In the genomic region with DNA sequence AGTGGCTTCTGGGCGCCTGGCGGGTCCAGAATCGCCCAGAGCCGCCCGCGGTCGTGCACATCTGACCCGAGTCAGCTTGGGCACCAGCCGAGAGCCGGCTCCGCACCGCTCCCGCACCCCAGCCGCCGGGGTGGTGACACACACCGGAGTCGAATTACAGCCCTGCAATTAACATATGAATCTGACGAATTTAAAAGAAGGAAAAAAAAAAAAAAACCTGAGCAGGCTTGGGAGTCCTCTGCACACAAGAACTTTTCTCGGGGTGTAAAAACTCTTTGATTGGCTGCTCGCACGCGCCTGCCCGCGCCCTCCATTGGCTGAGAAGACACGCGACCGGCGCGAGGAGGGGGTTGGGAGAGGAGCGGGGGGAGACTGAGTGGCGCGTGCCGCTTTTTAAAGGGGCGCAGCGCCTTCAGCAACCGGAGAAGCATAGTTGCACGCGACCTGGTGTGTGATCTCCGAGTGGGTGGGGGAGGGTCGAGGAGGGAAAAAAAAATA, we compare ENCODE assay signal across 8 cellular contexts. TPM values are rescaled to one million over a fixed set of nuclear protein-coding genes. Genes with fewer than 3 reads are reported as not detected.
DNase-seq lines count a peak whose midpoint lies in the region; ATAC-seq and TF ChIP-seq lines count a peak whose summit lies in the region.

A gene with protein sequence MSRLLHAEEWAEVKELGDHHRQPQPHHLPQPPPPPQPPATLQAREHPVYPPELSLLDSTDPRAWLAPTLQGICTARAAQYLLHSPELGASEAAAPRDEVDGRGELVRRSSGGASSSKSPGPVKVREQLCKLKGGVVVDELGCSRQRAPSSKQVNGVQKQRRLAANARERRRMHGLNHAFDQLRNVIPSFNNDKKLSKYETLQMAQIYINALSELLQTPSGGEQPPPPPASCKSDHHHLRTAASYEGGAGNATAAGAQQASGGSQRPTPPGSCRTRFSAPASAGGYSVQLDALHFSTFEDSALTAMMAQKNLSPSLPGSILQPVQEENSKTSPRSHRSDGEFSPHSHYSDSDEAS (plus strand): TSS at position 422 of the 498 bp plus-strand sequence. CDS start 174 bp downstream, outside the sequence.

- TF ChIP-seq CTCF in SK-N-SH (IDR thresholded peaks at IDR 0.05) = no peak
- TF ChIP-seq CTCF in fibroblast of the aortic adventitia (IDR thresholded peaks at IDR 0.05; ENCODE audit: insufficient read depth, low read length) = no peak
- TF ChIP-seq CTCF in psoas muscle (IDR thresholded peaks at IDR 0.05) = no peak

- peak within 1 kb of the TSS; percentile 81 for H3K4me2 ChIP-seq in SK-N-SH

- peak within 1 kb of the TSS; percentile 43 to 59 for H3K4me3 ChIP-seq in SK-N-SH (ENCODE audit: low read depth in 2 of 2, low read length in 1 of 2)
- H3K4me3 ChIP-seq in fibroblast of the aortic adventitia (ENCODE audit: low read depth, low read length) = peak within 1 kb of the TSS; percentile 14
- H3K4me3 ChIP-seq in psoas muscle = peak within 1 kb of the TSS; percentile 48

- WGBS in SK-N-SH (ENCODE audit: low lambda C conversion rate) = 2% methylated on average over 35 of the region's 40 CpGs
- WGBS in psoas muscle, 3 donors = 0 to 1% (median 1%) methylated on average over 40 of the region's 40 CpGs

- H3K4me1 ChIP-seq in SK-N-SH (ENCODE audit: control insufficient read depth in 1 of 2, insufficient read depth in 2 of 2, low read depth in 1 of 2, low read length in 1 of 2) (peaks cover 0 to 18% of the 10 kb centered on the region in 2 experiments; a peak in 1 of 4 replicates), psoas muscle (peaks cover 4% of the 10 kb centered on the region)

- no peaks in the 10 kb centered on the region for H4K20me1 ChIP-seq in SK-N-SH (ENCODE audit: insufficient read depth)

- peaks cover 58% of the 10 kb centered on the region for H3K27me3 ChIP-seq in SK-N-SH (ENCODE audit: insufficient read depth)
- H3K27me3 ChIP-seq in psoas muscle (ENCODE audit: insufficient read depth in 3 of 3, low read length in 2 of 3) = peaks cover 9 to 88% (median 27%) of the 10 kb centered on the region in 3 donors

- no peak for TF ChIP-seq EP300 in SK-N-SH (IDR thresholded peaks at IDR 0.05; ENCODE audit: borderline replicate concordance in 1 of 2, low read depth in 1 of 2, low read length in 1 of 2)

- CTCF ChIA-PET in activated CD8-positive, alpha-beta memory T cell treated with anti-CD3 and anti-CD28 coated beads, Interleukin-2, amount 10 ng/mL, durations not matched to agents 7 days and 5 days (lab: Charles Lee) = no interaction called here
- CTCF ChIA-PET in SK-N-SH (lab: Yijun Ruan, JAX) = interaction anchor here (0.6 to 1.6 kb wide), 6 partner anchors 9 to 305 kb away, joined by 3 to 4 read pairs (median 3); no protein-coding TSS in a partner anchor

- intact Hi-C loops in psoas muscle (cut with DNase I) = no loop called here

- no peaks in the 10 kb centered on the region for H3K9me3 Mint-ChIP-seq in activated CD8-positive, alpha-beta memory T cell treated with anti-CD3 and anti-CD28 coated beads, Interleukin-2, amount 10 ng/mL, durations not matched to agents 7 days and 5 days (ENCODE audit: low read depth)

- no peak within 1 kb of the TSS for H3K27ac ChIP-seq in SK-N-SH (ENCODE audit: low read depth in 2 of 2, low read length in 1 of 2)
- no peak within 1 kb of the TSS for H3K27ac ChIP-seq in psoas muscle

- H3K36me3 ChIP-seq in SK-N-SH (replicated peaks in 1 of 2; ENCODE audit: control insufficient read depth in 1 of 2, insufficient read depth in 2 of 2, low read length in 1 of 2) (no peaks in the 10 kb centered on the region), psoas muscle (ENCODE audit: insufficient read depth in 1 of 2, low read depth in 1 of 2) (no peaks in the 10 kb centered on the region)

- POLR2A ChIA-PET in SK-N-SH (lab: Yijun Ruan, JAX) = no interaction called here

- no peak within 1 kb of the TSS for H3K4me3 Mint-ChIP-seq in activated CD8-positive, alpha-beta memory T cell treated with anti-CD3 and anti-CD28 coated beads, Interleukin-2, amount 10 ng/mL, durations not matched to agents 7 days and 5 days

- no peaks in the 10 kb centered on the region for H3K79me2 ChIP-seq in SK-N-SH (ENCODE audit: insufficient read depth)

- no peak for DNase-seq in activated CD8-positive, alpha-beta memory T cell treated with anti-CD3 and anti-CD28 coated beads, Interleukin-2, amount 10 ng/mL, durations not matched to agents 7 days and 5 days
- no peak for DNase-seq in activated CD8-positive, alpha-beta memory T cell treated with anti-CD3 and anti-CD28 coated beads, Interleukin-2, amount 50 U/mL, for 48 hours
- DNase-seq in SK-N-SH (peak; percentile 76), fibroblast of the aortic adventitia (ENCODE audit: low read depth) (no peak), psoas muscle (peak in 1 of 2 donors; percentile 53), hippocampal formation (lab: John Stamatoyannopoulos, UW) (no peak), A172 (ENCODE audit: low spot score) (no peak)

- no peak for TF ChIP-seq RAD21 in SK-N-SH (IDR thresholded peaks at IDR 0.05; ENCODE audit: low read length)

- no peak within 1 kb of the TSS for H3K9ac ChIP-seq in SK-N-SH

- no peaks in the 10 kb centered on the region for H3K9me2 ChIP-seq in SK-N-SH

- peak within 1 kb of the TSS; percentile 70; the same call in 1 of the 2 replicates for H2AFZ ChIP-seq in SK-N-SH (ENCODE audit: low read depth)

- peaks cover 6% of the 10 kb centered on the region for H3K4me1 Mint-ChIP-seq in activated CD8-positive, alpha-beta memory T cell treated with anti-CD3 and anti-CD28 coated beads, Interleukin-2, amount 10 ng/mL, durations not matched to agents 7 days and 5 days

- H3K27ac Mint-ChIP-seq in activated CD8-positive, alpha-beta memory T cell treated with anti-CD3 and anti-CD28 coated beads, Interleukin-2, amount 10 ng/mL, durations not matched to agents 7 days and 5 days = peak within 1 kb of the TSS; percentile 43

- peaks cover 72% of the 10 kb centered on the region for H3K27me3 Mint-ChIP-seq in activated CD8-positive, alpha-beta memory T cell treated with anti-CD3 and anti-CD28 coated beads, Interleukin-2, amount 10 ng/mL, durations not matched to agents 7 days and 5 days

- H3K9me3 ChIP-seq in SK-N-SH (no peaks in the 10 kb centered on the region), psoas muscle (no peaks in the 10 kb centered on the region)

- no peaks in the 10 kb centered on the region for H3F3A ChIP-seq in SK-N-SH (replicated peaks; ENCODE audit: insufficient read depth)

- H3K36me3 Mint-ChIP-seq in activated CD8-positive, alpha-beta memory T cell treated with anti-CD3 and anti-CD28 coated beads, Interleukin-2, amount 10 ng/mL, durations not matched to agents 7 days and 5 days = peaks cover 9% of the 10 kb centered on the region

- ATAC-seq in activated CD8-positive, alpha-beta memory T cell treated with anti-CD3 and anti-CD28 coated beads, Interleukin-2, amount 10 ng/mL, durations not matched to agents 7 days and 5 days = no peak
- ATAC-seq in psoas muscle (peak in 2 of 4 donors; percentile 55 to 79), HG02973 (IDR thresholded peaks at IDR 0.05; ENCODE audit: unreplicated experiment) (no peak)

TF ChIP-seq in SK-N-SH, 30 proteins besides CTCF, POLR2A, EP300 and RAD21:
- TF ChIP-seq, protein P1, sequence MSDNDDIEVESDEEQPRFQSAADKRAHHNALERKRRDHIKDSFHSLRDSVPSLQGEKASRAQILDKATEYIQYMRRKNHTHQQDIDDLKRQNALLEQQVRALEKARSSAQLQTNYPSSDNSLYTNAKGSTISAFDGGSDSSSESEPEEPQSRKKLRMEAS (IDR thresholded peaks at IDR 0.05; ENCODE audit: low read depth) = peak; percentile 37
- no peak for TF ChIP-seq FOXM1 (IDR thresholded peaks at IDR 0.05; ENCODE audit: low read depth)

RNA-seq across cellular contexts. Expression of the gene that starts here (rescaled TPM):
- not detected for total RNA-seq in activated CD8-positive, alpha-beta memory T cell treated with anti-CD3 and anti-CD28 coated beads, Interleukin-2, amount 10 ng/mL, durations not matched to agents 7 days and 5 days
- polyA plus RNA-seq in SK-N-SH (2012; rRNA removed) (not detected in 2 replicates), psoas muscle (not detected)
- not detected in 2 replicates for polyA plus RNA-seq in SK-N-SH (2012; cell fraction: cytosol; rRNA removed)
- not detected in 2 replicates for polyA plus RNA-seq in SK-N-SH (2012; cell fraction: nucleus; rRNA removed)
- total RNA-seq in fibroblast of the aortic adventitia (ENCODE audit: low replicate concordance) (not detected in 2 replicates), psoas muscle (not detected)
- total RNA-seq in A172 (2014; rRNA removed; shearing (Covaris generic)) = not detected in 2 replicates

Comparison
In these comparisons a context has a peak if more than half of its experiments do, and no peak if none do; other contexts are left out.
1. Peak in DNase-seq, H3K4me3 ChIP-seq and H3K4me2 ChIP-seq in SK-N-SH; RNA of the gene not detected or under 1 TPM.